ENCODE assay signal across 2 cellular contexts in the genomic region with DNA sequence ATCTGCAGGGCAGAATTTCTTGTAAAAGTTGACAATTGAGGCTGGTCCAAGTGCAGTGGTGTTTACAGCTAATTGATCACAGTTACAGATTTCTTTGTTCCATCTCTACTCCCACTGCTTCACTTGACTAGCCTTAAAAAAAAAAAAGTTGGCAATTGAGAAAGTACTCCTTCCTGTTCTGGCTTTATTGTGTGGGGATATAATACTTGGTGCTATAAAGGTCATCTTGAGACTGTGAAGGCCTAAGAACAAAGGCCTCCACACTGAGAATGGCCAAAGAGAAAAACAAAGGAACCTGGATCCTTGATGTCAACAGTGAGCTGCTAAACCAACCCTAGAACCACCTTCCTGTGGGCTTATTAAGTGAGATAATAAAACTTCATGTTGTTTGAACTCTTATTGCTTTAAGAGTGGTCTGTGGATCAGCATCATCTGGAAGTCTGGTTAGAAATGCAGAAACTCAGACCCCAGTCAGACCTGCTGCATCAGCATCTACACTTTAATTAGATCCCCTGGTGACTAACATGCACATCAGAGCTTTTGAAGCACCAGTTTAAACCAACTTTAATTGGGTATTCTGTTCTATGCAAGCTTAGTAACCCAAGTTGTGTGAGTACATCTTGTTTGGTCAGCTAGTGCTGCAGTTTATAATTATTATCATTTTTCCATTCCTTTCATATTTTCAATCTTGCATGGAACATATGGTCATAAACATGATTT.
TF ChIP-seq lines count a peak whose summit lies in the region.

No MANE protein-coding gene starts in this region.

TF ChIP-seq in liver, 16 proteins besides CTCF, POLR2A, EP300 and RAD21:
- TF ChIP-seq NR2F2 (IDR thresholded peaks at IDR 0.05), result peak; percentile 33
- no peak for TF ChIP-seq FOXA1 (IDR thresholded peaks at IDR 0.05)
- TF ChIP-seq TAF1 (conservative IDR thresholded peaks at IDR 0.05), result no peak

TF ChIP-seq in HepG2, 621 proteins besides CTCF, POLR2A, EP300 and RAD21:
- TF ChIP-seq, protein P1, sequence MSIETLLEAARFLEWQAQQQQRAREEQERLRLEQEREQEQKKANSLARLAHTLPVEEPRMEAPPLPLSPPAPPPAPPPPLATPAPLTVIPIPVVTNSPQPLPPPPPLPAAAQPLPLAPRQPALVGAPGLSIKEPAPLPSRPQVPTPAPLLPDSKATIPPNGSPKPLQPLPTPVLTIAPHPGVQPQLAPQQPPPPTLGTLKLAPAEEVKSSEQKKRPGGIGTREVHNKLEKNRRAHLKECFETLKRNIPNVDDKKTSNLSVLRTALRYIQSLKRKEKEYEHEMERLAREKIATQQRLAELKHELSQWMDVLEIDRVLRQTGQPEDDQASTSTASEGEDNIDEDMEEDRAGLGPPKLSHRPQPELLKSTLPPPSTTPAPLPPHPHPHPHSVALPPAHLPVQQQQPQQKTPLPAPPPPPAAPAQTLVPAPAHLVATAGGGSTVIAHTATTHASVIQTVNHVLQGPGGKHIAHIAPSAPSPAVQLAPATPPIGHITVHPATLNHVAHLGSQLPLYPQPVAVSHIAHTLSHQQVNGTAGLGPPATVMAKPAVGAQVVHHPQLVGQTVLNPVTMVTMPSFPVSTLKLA (IDR thresholded peaks at IDR 0.05), result no peak
- TF ChIP-seq ZNF780A (CRISPR knock-in tag; IDR thresholded peaks at IDR 0.05) (no peak), RBM22 (optimal IDR thresholded peaks at IDR 0.05; ENCODE audit: low read length) (no peak), ZNF773 (CRISPR knock-in tag; IDR thresholded peaks at IDR 0.05; ENCODE audit: borderline replicate concordance) (no peak), ARNT (IDR thresholded peaks at IDR 0.05) (no peak), REL (CRISPR knock-in tag; conservative IDR thresholded peaks at IDR 0.05) (no peak), ZNF20 (CRISPR knock-in tag; IDR thresholded peaks at IDR 0.05) (no peak), HOXD1 (CRISPR knock-in tag; IDR thresholded peaks at IDR 0.05) (no peak), PHF20 (CRISPR knock-in tag; IDR thresholded peaks at IDR 0.05) (no peak)
TF ChIP-seq in HepG2: peak in this region for 0.
